Comparison of ENCODE assay signal across 8 cellular contexts in genomic region chr12:6532927-6533652, GRCh38. TPM values are rescaled to one million over a fixed set of nuclear protein-coding genes. Genes with fewer than 3 reads are reported as not detected.
DNase-seq lines count a peak whose midpoint lies in the region; ATAC-seq lines count a peak whose summit lies in the region.

No MANE protein-coding gene starts in this region.

- ATAC-seq in GM21717 (IDR thresholded peaks at IDR 0.05; ENCODE audit: unreplicated experiment) (peak; percentile 16), left colon (peak; percentile 61)

- H3K9me3 Mint-ChIP-seq in T-helper 1 cell treated with Interleukin-12 subunit alpha and Interleukin-12 subunit beta and Interleukin-4 antibody, amounts not matched to agents 30 μg/mL and 1 μg/mL, for 36 hours: no peaks in the 10 kb centered on the region

- H3K27me3 Mint-ChIP-seq in T-helper 1 cell treated with Interleukin-12 subunit alpha and Interleukin-12 subunit beta and Interleukin-4 antibody, amounts not matched to agents 30 μg/mL and 1 μg/mL, for 36 hours (ENCODE audit: low read depth): no peaks in the 10 kb centered on the region

- no peaks in the 10 kb centered on the region for H3K9me3 ChIP-seq in MG63

- peak overlapping the region; percentile 98 for H3K27ac Mint-ChIP-seq in T-helper 1 cell treated with Interleukin-12 subunit alpha and Interleukin-12 subunit beta and Interleukin-4 antibody, amounts not matched to agents 30 μg/mL and 1 μg/mL, for 36 hours

- H3K27me3 ChIP-seq in MG63: no peaks in the 10 kb centered on the region

- peaks cover 39% of the 10 kb centered on the region for H3K4me1 Mint-ChIP-seq in T-helper 1 cell treated with Interleukin-12 subunit alpha and Interleukin-12 subunit beta and Interleukin-4 antibody, amounts not matched to agents 30 μg/mL and 1 μg/mL, for 36 hours (ENCODE audit: low read depth)

- peaks cover 84% of the 10 kb centered on the region for H3K36me3 ChIP-seq in MG63

- H3K4me3 Mint-ChIP-seq in T-helper 1 cell treated with Interleukin-12 subunit alpha and Interleukin-12 subunit beta and Interleukin-4 antibody, amounts not matched to agents 30 μg/mL and 1 μg/mL, for 36 hours: peak overlapping the region; percentile 92

- DNase-seq in EL: peak; percentile 93
- DNase-seq in MG63: peak; percentile 86
- peak; percentile 60 for DNase-seq in dedifferentiated amniotic fluid mesenchymal stem cell (ENCODE audit: extremely low spot score)
- DNase-seq in left colon: peak; percentile 75 to 78
- DNase-seq in stimulated activated CD4-positive, alpha-beta T cell treated with anti-CD3 and anti-CD28 coated beads, Interleukin-2, amount 100 ng/mL, for 48 hours: peak; percentile 45 to 53
- DNase-seq in middle frontal gyrus (ENCODE audit: extremely low spot score, low spot score): no peak

- peaks cover 57% of the 10 kb centered on the region for H3K36me3 Mint-ChIP-seq in T-helper 1 cell treated with Interleukin-12 subunit alpha and Interleukin-12 subunit beta and Interleukin-4 antibody, amounts not matched to agents 30 μg/mL and 1 μg/mL, for 36 hours (ENCODE audit: low read depth)

- intact Hi-C loops in left colon (cut with DNase I, micrococcal nuclease): loop anchor here in 1 of 2 donors (10.0 kb wide), 2 partner anchors 108 to 198 kb away; no protein-coding TSS in a partner anchor

- H3K4me3 ChIP-seq in MG63: peak overlapping the region; percentile 92

RNA-seq across cellular contexts. Expression of gene GAPDH, which starts 1.2 kb away (rescaled TPM):
- total RNA-seq in MG63 (2014; rRNA removed; shearing (Covaris generic); ENCODE audit: low replicate concordance): 4,502 and 8,561 TPM in 2 replicates
- 1,000 to 10,000 TPM; 2,230 to 2,756 TPM for total RNA-seq in left colon

RNA-seq across cellular contexts. Expression of gene IFFO1, which starts 22.8 kb away (rescaled TPM):
- total RNA-seq in MG63 (2014; rRNA removed; shearing (Covaris generic); ENCODE audit: low replicate concordance): 6.1 and 13.2 TPM in 2 replicates
- total RNA-seq in left colon: 1 to 10 TPM; 3.8 to 7.2 TPM

RNA-seq across cellular contexts. Expression of gene NOP2, which starts 35.0 kb away (rescaled TPM):
- total RNA-seq in MG63 (2014; rRNA removed; shearing (Covaris generic); ENCODE audit: low replicate concordance): 64.5 and 90.4 TPM in 2 replicates
- total RNA-seq in left colon: 10 to 100 TPM; 22.2 to 34.4 TPM

RNA-seq across cellular contexts. Expression of gene NCAPD2, which starts 39.2 kb away (rescaled TPM):
- 60.2 and 95.9 TPM in 2 replicates for total RNA-seq in MG63 (2014; rRNA removed; shearing (Covaris generic); ENCODE audit: low replicate concordance)
- 10 to 100 TPM; 21.9 to 29.4 TPM for total RNA-seq in left colon

RNA-seq across cellular contexts. Expression of gene MRPL51, which starts 40.0 kb away (rescaled TPM):
- total RNA-seq in MG63 (2014; rRNA removed; shearing (Covaris generic); ENCODE audit: low replicate concordance): 140 and 315 TPM in 2 replicates
- total RNA-seq in left colon: 100 to 1,000 TPM; 124 to 131 TPM
